Comparison of ENCODE assay signal across 8 cellular contexts in genomic region chr22:40210814-40211213, GRCh38. TPM values are rescaled to one million over a fixed set of nuclear protein-coding genes. Genes with fewer than 3 reads are reported as not detected.
DNase-seq lines count a peak whose midpoint lies in the region; ATAC-seq and TF ChIP-seq lines count a peak whose summit lies in the region.

No MANE protein-coding gene starts in this region.

- POLR2A ChIA-PET in CD8-positive, alpha-beta memory T cell (lab: Charles Lee), result no interaction called here

- peaks cover 60% of the 10 kb centered on the region for H3K4me1 ChIP-seq in CD8-positive, alpha-beta memory T cell (ENCODE audit: insufficient read depth, low read length)
- H3K4me1 ChIP-seq in esophagus squamous epithelium, result peaks cover 0 to 75% (median 43%) of the 10 kb centered on the region in 3 donors

- peak overlapping the region; percentile 17 to 81 (median 59) for H3K27ac Mint-ChIP-seq in CD8-positive, alpha-beta memory T cell

- H3K36me3 Mint-ChIP-seq in CD8-positive, alpha-beta memory T cell, result peaks cover 0 to 27% (median 0%) of the 10 kb centered on the region in 3 donors

- H3K27ac ChIP-seq in CD8-positive, alpha-beta memory T cell (ENCODE audit: low read depth, low read length), result no peak overlapping the region
- peak overlapping the region in 3 of 4 donors; percentile 42 to 61 (median 46) for H3K27ac ChIP-seq in esophagus squamous epithelium

- no peak for DNase-seq in CD8-positive, alpha-beta memory T cell
- DNase-seq in Kasumi-1 (lab: John Stamatoyannopoulos, UW) (peak; percentile 68), esophagus squamous epithelium (lab: John Stamatoyannopoulos, UW) (no peak), activated gamma-delta T cell treated with Interleukin-2 at 50 U/mL for 16 hours (no peak), islet precursor cell (no peak)

- WGBS in esophagus squamous epithelium, 2 donors, result 71 to 83% methylated on average over 1 of the region's 1 CpG

- no peaks in the 10 kb centered on the region for H3K27me3 ChIP-seq in CD8-positive, alpha-beta memory T cell (ENCODE audit: insufficient read depth, low read length, poor library complexity, severe bottlenecking)
- no peaks in the 10 kb centered on the region for H3K27me3 ChIP-seq in esophagus squamous epithelium

- no peak for TF ChIP-seq POLR2A in esophagus squamous epithelium (IDR thresholded peaks at IDR 0.05)

- ATAC-seq in GM19351 (IDR thresholded peaks at IDR 0.05; ENCODE audit: unreplicated experiment), result peak; percentile 49
- no peak for ATAC-seq in HG02938 (IDR thresholded peaks at IDR 0.05; ENCODE audit: unreplicated experiment)
- ATAC-seq in GM21360 (IDR thresholded peaks at IDR 0.05; ENCODE audit: unreplicated experiment), result no peak

- no peaks in the 10 kb centered on the region for H3K27me3 Mint-ChIP-seq in CD8-positive, alpha-beta memory T cell

- H3K9me3 Mint-ChIP-seq in CD8-positive, alpha-beta memory T cell, result no peaks in the 10 kb centered on the region

- H3K36me3 ChIP-seq in CD8-positive, alpha-beta memory T cell (ENCODE audit: insufficient read depth, low read length), result no peaks in the 10 kb centered on the region
- H3K36me3 ChIP-seq in esophagus squamous epithelium, result peaks cover 0 to 6% (median 0%) of the 10 kb centered on the region in 3 donors

- no peak for TF ChIP-seq CTCF in esophagus squamous epithelium (IDR thresholded peaks at IDR 0.05)

- CTCF ChIA-PET in CD8-positive, alpha-beta memory T cell (lab: Charles Lee), result no interaction called here

- peaks cover 67 to 88% (median 78%) of the 10 kb centered on the region in 3 donors for H3K4me1 Mint-ChIP-seq in CD8-positive, alpha-beta memory T cell

- H3K9me3 ChIP-seq in CD8-positive, alpha-beta memory T cell (ENCODE audit: low read length), result no peaks in the 10 kb centered on the region
- no peaks in the 10 kb centered on the region for H3K9me3 ChIP-seq in esophagus squamous epithelium

- intact Hi-C loops in esophagus squamous epithelium (cut with DNase I), result no loop called here

- H3K4me3 ChIP-seq in CD8-positive, alpha-beta memory T cell (ENCODE audit: low read length), result no peak overlapping the region
- no peak overlapping the region for H3K4me3 ChIP-seq in esophagus squamous epithelium

- H3K4me3 Mint-ChIP-seq in CD8-positive, alpha-beta memory T cell, result no peak overlapping the region

RNA-seq across cellular contexts. Expression of gene TNRC6B, which starts 33.1 kb away (rescaled TPM):
- total RNA-seq in CD8-positive, alpha-beta memory T cell, result 10 to 100 TPM; 32.8 to 37.8 TPM
- 109 TPM for polyA plus RNA-seq in CD8-positive, alpha-beta memory T cell
- 10 to 100 TPM; 20.7 to 36.5 (median 26.9) TPM for total RNA-seq in esophagus squamous epithelium

Comparison
In these comparisons a context has a peak if more than half of its experiments do, and no peak if none do; other contexts are left out.
1. DNase-seq: peak in Kasumi-1 (2 of 2); none in CD8-positive, alpha-beta memory T cell (0 of 5), esophagus squamous epithelium (single experiment), activated gamma-delta T cell treated with Interleukin-2 at 50 U/mL for 16 hours (single experiment) and islet precursor cell (single experiment).